8 cellular contexts compared by ENCODE assay signal in the genomic region with DNA sequence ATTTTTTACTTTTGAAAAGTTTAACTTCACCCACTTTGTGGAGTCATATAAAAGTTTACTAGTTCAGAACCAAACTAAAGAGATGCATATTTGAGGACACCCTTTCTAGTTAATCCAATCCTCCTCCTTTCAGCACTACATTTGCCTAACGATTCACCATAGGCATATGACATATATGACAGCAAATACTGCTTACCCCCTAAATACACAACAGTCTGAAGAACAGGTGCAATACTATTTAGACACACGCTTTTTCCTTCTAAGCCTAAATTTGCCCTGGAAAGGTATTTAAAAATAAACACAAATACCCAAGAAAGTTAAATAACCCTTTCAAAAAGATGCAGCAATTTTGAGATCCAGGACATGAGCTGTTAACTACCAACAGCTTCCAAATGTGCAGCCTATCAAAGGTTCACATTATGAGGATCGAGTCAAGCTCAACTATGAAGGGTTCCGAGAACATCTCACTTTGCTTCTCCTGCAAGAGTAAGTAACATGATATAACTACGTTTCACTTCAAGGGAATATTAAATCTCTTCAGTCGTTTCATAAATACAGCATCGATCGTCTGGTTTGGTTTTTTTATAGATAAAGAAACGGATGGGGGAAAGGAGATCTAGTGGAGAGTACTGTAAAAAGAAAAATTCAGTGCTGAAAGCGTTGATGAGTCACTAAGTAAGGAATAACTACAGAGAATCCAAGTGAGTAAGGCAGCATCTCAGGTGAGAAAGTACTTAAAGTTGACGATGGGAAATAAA. TPM values are rescaled to one million over a fixed set of nuclear protein-coding genes. Genes with fewer than 3 reads are reported as not detected.
DNase-seq lines count a peak whose midpoint lies in the region; ATAC-seq and TF ChIP-seq lines count a peak whose summit lies in the region.

No MANE protein-coding gene starts in this region.

- peak overlapping the region; percentile 98 for H3K9ac ChIP-seq in OCI-LY3 (ENCODE audit: low read length)

- H3K9me3 ChIP-seq in OCI-LY3 (ENCODE audit: insufficient read depth, low read length) = no peaks in the 10 kb centered on the region

- H3K4me2 ChIP-seq in OCI-LY3 (ENCODE audit: low read length) = peak overlapping the region; percentile 85

- peaks cover 16% of the 10 kb centered on the region for H3K4me1 ChIP-seq in OCI-LY3 (ENCODE audit: low read length)

- H3K4me1 Mint-ChIP-seq in endothelial cell (ENCODE audit: unreplicated experiment) (peaks cover 26% of the 10 kb centered on the region), neural crest cell (peaks cover 37% of the 10 kb centered on the region)

- H4K20me1 ChIP-seq in OCI-LY3 (ENCODE audit: insufficient read depth, low read length) = peaks cover 29% of the 10 kb centered on the region

- H3K36me3 Mint-ChIP-seq in endothelial cell (ENCODE audit: low read depth, unreplicated experiment) (peaks cover 22% of the 10 kb centered on the region), neural crest cell (ENCODE audit: low read depth) (peaks cover 7% of the 10 kb centered on the region)

- H3K4me3 ChIP-seq in OCI-LY3 (ENCODE audit: low read length) = peak overlapping the region; percentile 99

- ATAC-seq in GM18498 (IDR thresholded peaks at IDR 0.05; ENCODE audit: unreplicated experiment) = no peak

- H3K9me3 Mint-ChIP-seq in endothelial cell (ENCODE audit: unreplicated experiment) = no peaks in the 10 kb centered on the region
- H3K9me3 Mint-ChIP-seq in neural crest cell = no peaks in the 10 kb centered on the region

- DNase-seq in GM03348 (ENCODE audit: low spot score) = peak; percentile 13
- no peak for DNase-seq in endothelial cell (ENCODE audit: low spot score)
- DNase-seq in neural crest cell (ENCODE audit: low read depth, low spot score) = no peak
- no peak for DNase-seq in GM19238 (ENCODE audit: insufficient read length, low spot score)
- no peak for DNase-seq in T-helper 9 cell
- no peak for DNase-seq in COLO668 (lab: John Stamatoyannopoulos, UW; ENCODE audit: unreplicated experiment)

- no peaks in the 10 kb centered on the region for H3K27me3 ChIP-seq in OCI-LY3 (ENCODE audit: low read depth, low read length)

- H3K36me3 ChIP-seq in OCI-LY3 (replicated peaks; ENCODE audit: low read depth, low read length) = peaks cover 15% of the 10 kb centered on the region

- H3K27ac ChIP-seq in OCI-LY3 (ENCODE audit: low read length) = peak overlapping the region; percentile 74; the same call in 1 of the 2 replicates

- H3K4me3 Mint-ChIP-seq in endothelial cell (ENCODE audit: unreplicated experiment) (peak overlapping the region; percentile 94), neural crest cell (peak overlapping the region; percentile 93)

- peak overlapping the region; percentile 70 for H3K27ac Mint-ChIP-seq in endothelial cell (ENCODE audit: unreplicated experiment)
- H3K27ac Mint-ChIP-seq in neural crest cell (ENCODE audit: unreplicated experiment) = peak overlapping the region; percentile 94

- TF ChIP-seq CTCF in OCI-LY3 (IDR thresholded peaks at IDR 0.05; ENCODE audit: low read depth, low read length) (no peak), endothelial cell (IDR thresholded peaks at IDR 0.05; ENCODE audit: unreplicated experiment) (no peak), neural crest cell (conservative IDR thresholded peaks at IDR 0.05) (no peak)

- peaks cover 14% of the 10 kb centered on the region for H3K27me3 Mint-ChIP-seq in endothelial cell (ENCODE audit: unreplicated experiment)
- H3K27me3 Mint-ChIP-seq in neural crest cell (ENCODE audit: low read depth) = no peaks in the 10 kb centered on the region

- H2AFZ ChIP-seq in OCI-LY3 (ENCODE audit: low read depth, low read length) = no peak overlapping the region

- peaks cover 71% of the 10 kb centered on the region for H3K79me2 ChIP-seq in OCI-LY3 (ENCODE audit: low read length)

RNA-seq across cellular contexts. Expression of a gene that starts 0.7 kb away (rescaled TPM):
- 9.2 TPM for total RNA-seq in endothelial cell (ENCODE audit: unreplicated experiment)
- total RNA-seq in neural crest cell = 8.0 and 8.6 TPM in 2 replicates

RNA-seq across cellular contexts. Expression of a gene that starts 1.4 kb away (rescaled TPM):
- total RNA-seq in endothelial cell (ENCODE audit: unreplicated experiment) = 42.7 TPM
- 37.8 and 38.3 TPM in 2 replicates for total RNA-seq in neural crest cell
